ENCODE assay signal across 15 cellular contexts in the genomic region with DNA sequence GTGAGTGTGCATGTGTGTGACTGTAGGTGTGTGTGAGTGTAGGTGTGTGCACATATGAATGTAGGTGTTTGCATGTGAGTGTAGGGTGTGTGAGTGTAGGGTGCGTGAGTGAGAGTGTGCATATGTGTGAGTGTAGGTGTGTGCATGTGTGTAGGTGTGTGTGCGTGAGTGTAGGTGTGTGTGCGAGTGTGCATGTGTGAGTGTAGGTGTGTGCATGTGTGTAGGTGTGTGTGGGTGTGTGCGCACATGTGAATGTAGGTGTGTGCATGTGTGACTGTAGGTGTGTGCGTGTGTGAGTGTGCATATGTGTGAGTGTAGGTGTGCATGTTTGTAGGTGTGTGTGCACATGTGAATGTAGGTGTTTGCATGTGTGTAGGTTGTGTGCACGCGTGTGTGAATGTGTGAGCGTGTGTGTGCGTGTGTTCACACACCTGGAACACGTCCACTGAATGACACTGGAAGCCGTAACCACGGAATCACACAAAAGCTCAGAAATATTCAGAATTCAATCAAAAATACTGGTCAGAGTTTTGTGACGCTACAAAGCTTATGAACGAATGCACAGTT.
"Had no signal": no experiment of that assay in that cellular context is flagged by ENCODE, and none has a peak within 500 bp of the region (broad histone marks: within the 10 kb centered on the region; RNA-seq: fewer than 3 reads in every experiment).

No MANE protein-coding gene starts in this region.

- H3K9ac ChIP-seq: parathyroid adenoma had no signal

- DNase-seq: activated CD8-positive, alpha-beta memory T cell treated with anti-CD3 and anti-CD28 coated beads, Interleukin-2, amount 10 ng/mL, durations not matched to agents 7 days and 5 days; activated gamma-delta T cell; activated T-cell treated with anti-CD3 and anti-CD28 coated beads, Interleukin-2, amount 50 U/mL, for 24 hours; foreskin keratinocyte; heart right ventricle; left ventricle myocardium inferior; SW 1271 had no signal

- H3K36me3 ChIP-seq: ascending aorta, right atrium auricular region had no signal

- H3K27me3 Mint-ChIP-seq: activated CD8-positive, alpha-beta memory T cell treated with anti-CD3 and anti-CD28 coated beads, Interleukin-2, amount 10 ng/mL, durations not matched to agents 7 days and 5 days had no signal

- H3K27ac ChIP-seq: ascending aorta, foreskin keratinocyte, heart right ventricle, left ventricle myocardium inferior, parathyroid adenoma, right atrium auricular region, skin epidermis had no signal

- H3K27me3 ChIP-seq: ascending aorta, foreskin keratinocyte, heart right ventricle, right atrium auricular region had no signal

- H3K9me3 Mint-ChIP-seq: activated T-cell treated with anti-CD3 and anti-CD28 coated beads, Interleukin-2, amount 50 U/mL, for 24 hours had no signal

- H3K79me2 ChIP-seq: parathyroid adenoma had no signal

- H3K4me1 ChIP-seq: ascending aorta, foreskin keratinocyte, heart right ventricle, left ventricle myocardium inferior, parathyroid adenoma, right atrium auricular region had no signal

- H3K27ac Mint-ChIP-seq: activated CD8-positive, alpha-beta memory T cell treated with anti-CD3 and anti-CD28 coated beads, Interleukin-2, amount 10 ng/mL, durations not matched to agents 7 days and 5 days; activated T-cell treated with anti-CD3 and anti-CD28 coated beads, Interleukin-2, amount 50 U/mL, for 24 hours; memory B cell; T-helper 2 cell treated with Interferon-gamma antibody and Interleukin-4, amounts not matched to agents 5 μg/mL and 100 μg/mL, for 36 hours had no signal

- H3K4me3 ChIP-seq: ascending aorta, heart right ventricle, left ventricle myocardium inferior, right atrium auricular region, skin epidermis had no signal

- H3K4me3 Mint-ChIP-seq: activated CD8-positive, alpha-beta memory T cell treated with anti-CD3 and anti-CD28 coated beads, Interleukin-2, amount 10 ng/mL, durations not matched to agents 7 days and 5 days; activated T-cell treated with anti-CD3 and anti-CD28 coated beads, Interleukin-2, amount 50 U/mL, for 24 hours; memory B cell; T-helper 2 cell treated with Interferon-gamma antibody and Interleukin-4, amounts not matched to agents 5 μg/mL and 100 μg/mL, for 36 hours had no signal

- H3K9me3 ChIP-seq: ascending aorta, heart right ventricle, left ventricle myocardium inferior, right atrium auricular region had no signal

- H3K36me3 Mint-ChIP-seq: activated CD8-positive, alpha-beta memory T cell treated with anti-CD3 and anti-CD28 coated beads, Interleukin-2, amount 10 ng/mL, durations not matched to agents 7 days and 5 days had no signal

- H3K4me1 Mint-ChIP-seq: activated CD8-positive, alpha-beta memory T cell treated with anti-CD3 and anti-CD28 coated beads, Interleukin-2, amount 10 ng/mL, durations not matched to agents 7 days and 5 days had no signal

- FAIRE-seq: endometrium, islet of Langerhans had no signal

- H2AFZ ChIP-seq: parathyroid adenoma had no signal
